Comparison of ENCODE assay signal across 9 cellular contexts in genomic region chr19:55504252-55504603, GRCh38. TPM values are rescaled to one million over a fixed set of nuclear protein-coding genes. Genes with fewer than 3 reads are reported as not detected.
DNase-seq lines count a peak whose midpoint lies in the region; ATAC-seq and TF ChIP-seq lines count a peak whose summit lies in the region.
"Had no signal": no experiment of that assay in that cellular context is flagged by ENCODE, and none has a peak within 500 bp of the region (broad histone marks: within the 10 kb centered on the region; RNA-seq: fewer than 3 reads in every experiment).

No MANE protein-coding gene starts in this region.

- no peak overlapping the region for H4K8ac ChIP-seq in IMR-90 (ENCODE audit: low read depth in 2 of 2, low read length in 2 of 2)

- no peak overlapping the region for H3K27ac Mint-ChIP-seq in MCF 10A (ENCODE audit: low read depth, unreplicated experiment)

- no peak overlapping the region; the same call in 1 of the 2 replicates for H3K14ac ChIP-seq in IMR-90 (replicated peaks; ENCODE audit: low read depth, low read length)

- H3K36me3 ChIP-seq in IMR-90 (ENCODE audit: control insufficient read depth, insufficient read depth, low read length) (peaks cover 9% of the 10 kb centered on the region; the same call in 1 of the 2 replicates), neuron (ENCODE audit: insufficient read depth, low read length) (no peaks in the 10 kb centered on the region)

- H3K79me1 ChIP-seq in IMR-90 (ENCODE audit: low read depth in 1 of 2, low read length in 2 of 2), result no peaks in the 10 kb centered on the region

- H3K4me3 Mint-ChIP-seq in MCF 10A (ENCODE audit: unreplicated experiment), result peak overlapping the region; percentile 69

- no peak overlapping the region for H4K91ac ChIP-seq in IMR-90 (ENCODE audit: insufficient read depth, low read depth, low read length)

- H3K4ac ChIP-seq in IMR-90 (ENCODE audit: low read depth, low read length), result no peak overlapping the region

- H3K4me1 Mint-ChIP-seq in MCF 10A (ENCODE audit: insufficient read depth, unreplicated experiment), result no peaks in the 10 kb centered on the region

- CTCF ChIA-PET in IMR-90 (lab: Yijun Ruan, JAX) (interaction anchor here (0.5 to 2.0 kb wide), 17 partner anchors 9 to 363 kb away, joined by 3 to 24 read pairs (median 4); partner anchors contain the start of genes NAT14, ZNF628 and ZNF865), MCF 10A (lab: Yijun Ruan, JAX) (interaction anchor here (0.5 to 2.9 kb wide), 54 partner anchors 8 to 1315 kb away, joined by 3 to 64 read pairs (median 4); partner anchors contain the start of genes MBOAT7, NAT14, SSC5D and ZNF628)

- no peak overlapping the region for H3K18ac ChIP-seq in IMR-90 (ENCODE audit: low read depth, low read length)

- no peak overlapping the region for H3K56ac ChIP-seq in IMR-90 (ENCODE audit: extremely low read depth, insufficient read depth, low read length)

- no peak for DNase-seq in IMR-90
- no peak for DNase-seq in MCF 10A (ENCODE audit: unreplicated experiment)
- no peak for DNase-seq in NCI-H1092 (lab: John Stamatoyannopoulos, UW)
- no peak for DNase-seq in stimulated activated CD4-positive, alpha-beta T cell treated with anti-CD3 and anti-CD28 coated beads, Interleukin-4, amount 100 ng/mL, for 24 hours

- H2BK20ac ChIP-seq in IMR-90 (ENCODE audit: low read depth, low read length), result no peak overlapping the region

- no peaks in the 10 kb centered on the region for H3K9me1 ChIP-seq in IMR-90 (ENCODE audit: insufficient read depth, low read length)

- H3K27me3 Mint-ChIP-seq in MCF 10A (ENCODE audit: insufficient read depth, unreplicated experiment), result no peaks in the 10 kb centered on the region

- H3K9me3 Mint-ChIP-seq in MCF 10A (ENCODE audit: unreplicated experiment), result peaks cover 6% of the 10 kb centered on the region

- dilution Hi-C loops in IMR-90 (cut with HindIII; ENCODE audit: low sequenced_read_pairs, unreplicated experiment), result no loop called here

- in situ Hi-C loops in IMR-90 (cut with MboI; ENCODE audit: low sequenced_read_pairs), result no loop called here

- no peak overlapping the region for H3K27ac ChIP-seq in C4-2B
- H3K27ac ChIP-seq in IMR-90 (ENCODE audit: insufficient read depth, low read length), result no peak overlapping the region

- H4K20me1 ChIP-seq in IMR-90 (ENCODE audit: insufficient read depth, low read length), result no peaks in the 10 kb centered on the region

- TF ChIP-seq RAD21 in IMR-90 (IDR thresholded peaks at IDR 0.05; ENCODE audit: low read length), result no peak

- H4K5ac ChIP-seq in IMR-90 (ENCODE audit: low read depth, low read length), result no peak overlapping the region

- no peak overlapping the region for H2BK120ac ChIP-seq in IMR-90 (ENCODE audit: low read depth, low read length)

- H2AFZ ChIP-seq in IMR-90 (replicated peaks; ENCODE audit: low read length, poor library complexity) (peak overlapping the region; percentile 97), neuron (ENCODE audit: low read depth, low read length) (peak overlapping the region; percentile 63)

- POLR2A ChIA-PET in IMR-90 (lab: Charles Lee; ENCODE audit: unreplicated experiment), result interaction anchor here (0.7 kb wide), 2 partner anchors 10 to 27 kb away, joined by 3 read pairs; no protein-coding TSS in a partner anchor
- POLR2A ChIA-PET in MCF 10A (lab: Yijun Ruan, JAX), result interaction anchor here (0.7 to 1.7 kb wide), 13 partner anchors 10 to 372 kb away, joined by 3 to 11 read pairs (median 4); partner anchors contain the start of genes ISOC2, NAT14, TMEM238 and ZNF628

- no peak overlapping the region for H3K9ac ChIP-seq in IMR-90 (ENCODE audit: low read depth, low read length)

- H3K4me2 ChIP-seq in IMR-90 (ENCODE audit: low read depth, low read length), result peak overlapping the region; percentile 59

- no peak overlapping the region for H3K23ac ChIP-seq in IMR-90 (ENCODE audit: low read depth, low read length)

- WGBS in IMR-90 (ENCODE audit: extremely low coverage in 2 of 2, insufficient read length in 1 of 2), 2 experiments, result 58% methylated on average over 3 of the region's 13 CpGs; no CpG with 5 or more reads in 1 of the 2 experiments

- H2BK15ac ChIP-seq in IMR-90 (ENCODE audit: low read depth, low read length), result no peak overlapping the region

- H2AK5ac ChIP-seq in IMR-90 (ENCODE audit: low read depth, low read length), result no peak overlapping the region

- H2AK9ac ChIP-seq in IMR-90 (replicated peaks; ENCODE audit: low read depth, low read length, poor library complexity), result peak overlapping the region; percentile 80

- intact Hi-C loops in IMR-90 (cut with micrococcal nuclease) (loop anchor here (1.0 to 5.0 kb wide), 3 partner anchors 37 to 363 kb away; partner anchors contain the start of gene UBE2S), MCF 10A (cut with micrococcal nuclease) (loop anchor here (1.0 to 10.0 kb wide), 2 partner anchors 36 to 89 kb away; no protein-coding TSS in a partner anchor)

- BruUV-seq in IMR-90 (replicated peaks; lab: Mats Ljungman, UMichigan) (no TSS peak), MCF 10A (replicated peaks; lab: Mats Ljungman, UMichigan) (no TSS peak)

- ATAC-seq in IMR-90 (ENCODE audit: low read depth) (no peak), GM19324 (IDR thresholded peaks at IDR 0.05; ENCODE audit: low FRiP score, unreplicated experiment) (no peak), GM19397 (IDR thresholded peaks at IDR 0.05; ENCODE audit: unreplicated experiment) (no peak)

- H3K4me1 ChIP-seq in IMR-90 (ENCODE audit: control insufficient read depth, insufficient read depth, low read length) (no peaks in the 10 kb centered on the region), neuron (ENCODE audit: insufficient read depth, low read length) (no peaks in the 10 kb centered on the region)

- H2BK5ac ChIP-seq in IMR-90 (ENCODE audit: low read depth, low read length, poor library complexity, severe bottlenecking), result no peak overlapping the region

- TF ChIP-seq CTCF in C4-2B (conservative IDR thresholded peaks at IDR 0.05), result peak; percentile 74; the same call in 1 of the 2 replicates
- TF ChIP-seq CTCF in IMR-90 (conservative IDR thresholded peaks at IDR 0.05; ENCODE audit: low read depth, low read length), result no peak
- no peak for TF ChIP-seq CTCF in MCF 10A (IDR thresholded peaks at IDR 0.05; ENCODE audit: unreplicated experiment)

- H3K36me3 Mint-ChIP-seq in MCF 10A (ENCODE audit: insufficient read depth, unreplicated experiment), result peaks cover 6% of the 10 kb centered on the region

- H3K4me3 ChIP-seq in IMR-90 (ENCODE audit: insufficient read depth, low read depth, low read length), result no peak overlapping the region
- H3K4me3 ChIP-seq in neuron (ENCODE audit: low read length), result peak overlapping the region; percentile 46

- H3K9me3 ChIP-seq in IMR-90 (ENCODE audit: control insufficient read depth, insufficient read depth, low read length) (no peaks in the 10 kb centered on the region), neuron (ENCODE audit: low read length) (no peaks in the 10 kb centered on the region)

- TF ChIP-seq POLR2A in IMR-90 (IDR thresholded peaks at IDR 0.05; ENCODE audit: low read depth, low read length), result no peak

- H3K27me3 ChIP-seq in IMR-90 (ENCODE audit: control insufficient read depth, insufficient read depth, low read length), result no peaks in the 10 kb centered on the region
- H3K27me3 ChIP-seq in neuron (ENCODE audit: insufficient read depth, low read length), result no peaks in the 10 kb centered on the region

TF ChIP-seq in IMR-90, 13 proteins besides CTCF, POLR2A, EP300 and RAD21:
- TF ChIP-seq USF2 (IDR thresholded peaks at IDR 0.05; ENCODE audit: low read depth, low read length) (no peak), SMC3 (IDR thresholded peaks at IDR 0.05; ENCODE audit: low read depth, low read length) (no peak), MAZ (IDR thresholded peaks at IDR 0.05; ENCODE audit: borderline replicate concordance, low read depth, low read length) (no peak), BHLHE40 (IDR thresholded peaks at IDR 0.05; ENCODE audit: low read depth, low read length) (no peak), CHD1 (IDR thresholded peaks at IDR 0.05; ENCODE audit: low read depth, low read length) (no peak), NFE2L2 (IDR thresholded peaks at IDR 0.05; ENCODE audit: low read depth, low read length) (no peak), RCOR1 (IDR thresholded peaks at IDR 0.05; ENCODE audit: insufficient replicate concordance, low read length) (no peak), RFX5 (IDR thresholded peaks at IDR 0.05; ENCODE audit: low read depth, low read length) (no peak), FOS (IDR thresholded peaks at IDR 0.05; ENCODE audit: low read depth, low read length) (no peak)

RNA-seq across cellular contexts. Expression of gene SSC5D, which starts 16.0 kb away (rescaled TPM):
- total RNA-seq in IMR-90 (2012; rRNA removed) (1.4 and 1.7 TPM in 2 replicates), MCF 10A (2022) (0.33 and 0.59 TPM in 2 replicates)
- 14.1 and 19.1 TPM in 2 replicates for polyA plus RNA-seq in IMR-90 (2012; rRNA removed)
- polyA plus RNA-seq in IMR-90 (2012; cell fraction: cytosol; rRNA removed), result 10.9 and 19.1 TPM in 2 replicates
- 44.4 and 80.8 TPM in 2 replicates for polyA plus RNA-seq in IMR-90 (2012; cell fraction: nucleus; rRNA removed; ENCODE audit: low replicate concordance)

RNA-seq across cellular contexts. Expression of gene NAT14, which starts 19.2 kb away (rescaled TPM):
- total RNA-seq in IMR-90 (2012; rRNA removed), result 4.3 and 7.2 TPM in 2 replicates
- polyA plus RNA-seq in IMR-90 (2012; rRNA removed), result 40.9 and 41.2 TPM in 2 replicates
- 42.0 and 62.9 TPM in 2 replicates for polyA plus RNA-seq in IMR-90 (2012; cell fraction: cytosol; rRNA removed)
- 65.5 and 111 TPM in 2 replicates for polyA plus RNA-seq in IMR-90 (2012; cell fraction: nucleus; rRNA removed; ENCODE audit: low replicate concordance)
- total RNA-seq in MCF 10A (2022), result 16.6 and 22.8 TPM in 2 replicates

RNA-seq across cellular contexts. Expression of gene ZNF628, which starts 27.8 kb away (rescaled TPM):
- total RNA-seq in IMR-90 (2012; rRNA removed) (0.18 and 0.28 TPM in 2 replicates), MCF 10A (2022) (6.2 and 12.1 TPM in 2 replicates)
- polyA plus RNA-seq in IMR-90 (2012; rRNA removed), result 1.9 and 2.6 TPM in 2 replicates
- 2.0 and 4.3 TPM in 2 replicates for polyA plus RNA-seq in IMR-90 (2012; cell fraction: cytosol; rRNA removed)
- 4.7 and 12.2 TPM in 2 replicates for polyA plus RNA-seq in IMR-90 (2012; cell fraction: nucleus; rRNA removed; ENCODE audit: low replicate concordance)

RNA-seq across cellular contexts. Expression of gene SBK2, which starts 32.7 kb away (rescaled TPM):
- total RNA-seq in IMR-90 (2012; rRNA removed), result not detected in 2 replicates
- 0.30 and 0.48 TPM in 2 replicates for polyA plus RNA-seq in IMR-90 (2012; rRNA removed)
- 0.47 TPM in 1 of 2 replicates, not detected in the other for polyA plus RNA-seq in IMR-90 (2012; cell fraction: cytosol; rRNA removed)
- 3.7 and 5.3 TPM in 2 replicates for polyA plus RNA-seq in IMR-90 (2012; cell fraction: nucleus; rRNA removed; ENCODE audit: low replicate concordance)
- not detected in 2 replicates for total RNA-seq in MCF 10A (2022)
- total RNA-seq: NCI-H460 had no signal

RNA-seq across cellular contexts. Expression of gene C19orf85, which starts 39.7 kb away (rescaled TPM):
- total RNA-seq in IMR-90 (2012; rRNA removed) (not detected in 2 replicates), MCF 10A (2022) (0.23 and 0.32 TPM in 2 replicates)
- not detected in 2 replicates for polyA plus RNA-seq in IMR-90 (2012; rRNA removed)
- polyA plus RNA-seq in IMR-90 (2012; cell fraction: cytosol; rRNA removed), result not detected in 2 replicates
- 0.11 TPM in 1 of 2 replicates, not detected in the other for polyA plus RNA-seq in IMR-90 (2012; cell fraction: nucleus; rRNA removed; ENCODE audit: low replicate concordance)
- total RNA-seq: NCI-H460 had no signal
